ENCODE assay signal across 20 cellular contexts in genomic region chr1:3841491-3841890, GRCh38.
"Had no signal": no experiment of that assay in that cellular context is flagged by ENCODE, and none has a peak within 500 bp of the region (broad histone marks: within the 10 kb centered on the region; RNA-seq: fewer than 3 reads in every experiment).

No MANE protein-coding gene starts in this region.

- H3K4me2 ChIP-seq: KMS-11 had no signal

- H3K9ac ChIP-seq: KMS-11 had no signal

- H3K4me3 Mint-ChIP-seq: IgD-negative memory B cell had no signal

- H3K27me3 Mint-ChIP-seq: IgD-negative memory B cell had no signal

- H3K4me1 ChIP-seq: SJSA1 had no signal

- H3K4me3 ChIP-seq: K562, SJSA1, SK-N-MC had no signal

- H3K27me3 ChIP-seq: SJSA1 had no signal

- DNase-seq: Kasumi-1, MM.1S, NCI-H1092 treated with DMSO at 0.1 percent for 48 hours, NCI-H1436, NCI-H187, NCI-H2029 treated with DMSO at 0.1 percent for 48 hours, NCI-H2171 treated with DMSO at 0.1 percent for 48 hours, NCI-H345, NCI-H446 treated with DMSO at 0.1 percent for 48 hours, NCI-H510A treated with DMSO at 0.1 percent for 48 hours, NCI-H526, Right ventricle myocardium superior, RPMI8226, SIG-M5 had no signal

- H3K27ac ChIP-seq: HL-60, KMS-11, SJSA1, SK-N-MC had no signal

- H3K27ac Mint-ChIP-seq: IgD-negative memory B cell had no signal

- ATAC-seq: K562 had no signal
